In the genomic region with DNA sequence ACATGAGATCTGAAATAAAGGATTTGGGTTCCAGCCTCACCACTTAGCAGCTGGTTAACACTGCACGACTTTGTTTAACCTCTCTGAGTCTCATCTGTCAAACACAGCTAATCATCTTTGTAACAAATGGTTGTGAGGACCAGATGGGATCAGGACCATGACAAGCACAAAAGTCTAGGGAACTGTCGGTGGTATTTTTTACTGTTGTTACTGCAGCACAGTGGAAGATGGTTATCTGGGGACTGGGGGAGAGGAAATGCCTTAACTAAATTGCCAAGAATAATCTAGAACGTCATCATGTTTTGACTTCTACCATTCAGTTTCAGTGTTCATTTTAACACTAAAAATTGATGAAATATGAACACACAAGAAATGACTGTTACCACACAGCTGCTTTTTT, we compare ENCODE assay signal across 20 cellular contexts.
DNase-seq lines count a peak whose midpoint lies in the region; ATAC-seq and TF ChIP-seq lines count a peak whose summit lies in the region.
"Had no signal": no experiment of that assay in that cellular context is flagged by ENCODE, and none has a peak within 500 bp of the region (broad histone marks: within the 10 kb centered on the region; RNA-seq: fewer than 3 reads in every experiment).

No MANE protein-coding gene starts in this region.

- H2AK9ac ChIP-seq in IMR-90 (replicated peaks; ENCODE audit: low read depth, low read length, poor library complexity), result no peak overlapping the region

- no peak overlapping the region for H4K5ac ChIP-seq in IMR-90 (ENCODE audit: low read depth, low read length)

- no peak overlapping the region for H2AK5ac ChIP-seq in IMR-90 (ENCODE audit: low read depth, low read length)

- intact Hi-C loops in IMR-90 (cut with micrococcal nuclease) (no loop called here), esophagus muscularis mucosa (cut with DNase I) (no loop called here)

- H3K36me3 ChIP-seq in IMR-90 (ENCODE audit: control insufficient read depth, insufficient read depth, low read length), result peaks cover 6% of the 10 kb centered on the region
- H3K36me3 ChIP-seq in osteoblast (ENCODE audit: insufficient read depth, low read length), result no peaks in the 10 kb centered on the region
- H3K36me3 ChIP-seq in esophagus muscularis mucosa, result peaks cover 0 to 23% (median 6%) of the 10 kb centered on the region in 4 donors

- dilution Hi-C loops in IMR-90 (cut with HindIII; ENCODE audit: low sequenced_read_pairs, unreplicated experiment), result no loop called here

- TF ChIP-seq CTCF in IMR-90 (conservative IDR thresholded peaks at IDR 0.05; ENCODE audit: low read depth, low read length) (no peak), osteoblast (IDR thresholded peaks at IDR 0.05; ENCODE audit: extremely low read depth, low read depth, low read length) (no peak), esophagus muscularis mucosa (IDR thresholded peaks at IDR 0.05) (no peak)

- H4K91ac ChIP-seq in IMR-90 (ENCODE audit: insufficient read depth, low read depth, low read length), result no peak overlapping the region

- H2AFZ ChIP-seq in IMR-90 (replicated peaks; ENCODE audit: low read length, poor library complexity), result no peak overlapping the region
- H2AFZ ChIP-seq in osteoblast (ENCODE audit: low read length), result peak overlapping the region; percentile 67

- H3K79me1 ChIP-seq in IMR-90 (ENCODE audit: low read depth in 1 of 2, low read length in 2 of 2), result no peaks in the 10 kb centered on the region

- H3K27ac ChIP-seq in IMR-90 (ENCODE audit: insufficient read depth, low read length), result no peak overlapping the region
- H3K27ac ChIP-seq in osteoblast (ENCODE audit: low read depth, low read length), result no peak overlapping the region
- H3K27ac ChIP-seq in esophagus muscularis mucosa (replicated peaks in 1 of 4), result no peak overlapping the region
- H3K27ac ChIP-seq: pancreas, RWPE1, sigmoid colon, transverse colon had no signal

- H3K9me1 ChIP-seq in IMR-90 (ENCODE audit: insufficient read depth, low read length), result no peaks in the 10 kb centered on the region; the same call in 1 of the 2 replicates

- no peak overlapping the region for H3K18ac ChIP-seq in IMR-90 (ENCODE audit: low read depth, low read length)

- POLR2A ChIA-PET in IMR-90 (lab: Charles Lee; ENCODE audit: unreplicated experiment), result no interaction called here

- DNase-seq in IMR-90 (peak; percentile 4), OCI-M1 (lab: John Stamatoyannopoulos, UW) (peak; percentile 60), erythroblast (lab: John Stamatoyannopoulos, UW) (peak; percentile 40 to 74), osteoblast (ENCODE audit: insufficient read length, low spot score, missing footprints) (peak; percentile 50), nucleus accumbens (lab: John Stamatoyannopoulos, UW) (no peak), esophagus muscularis mucosa (ENCODE audit: extremely low spot score) (no peak)
- DNase-seq: activated CD4-positive, alpha-beta T cell treated with anti-CD3 and anti-CD28 coated beads, Interleukin-2, amount 50 U/mL, for 1 hour; amygdala; COR-L47; effector memory CD4-positive, alpha-beta T cell; immature natural killer cell; NCI-H226; pancreas; sigmoid colon; stimulated activated CD4-positive, alpha-beta T cell treated with anti-CD3 and anti-CD28 coated beads, Interleukin-1b, Interleukin-23, amount 100 ng/mL, for 48 hours; stimulated activated naive CD4-positive, alpha-beta T cell; T1000; transverse colon had no signal

- H4K20me1 ChIP-seq in IMR-90 (ENCODE audit: insufficient read depth, low read length) (no peaks in the 10 kb centered on the region), osteoblast (ENCODE audit: insufficient read depth, low read length) (no peaks in the 10 kb centered on the region)

- TF ChIP-seq POLR2A in IMR-90 (IDR thresholded peaks at IDR 0.05; ENCODE audit: low read depth, low read length) (no peak), erythroblast (IDR thresholded peaks at IDR 0.05; ENCODE audit: low read length) (no peak), esophagus muscularis mucosa (IDR thresholded peaks at IDR 0.05; ENCODE audit: low read depth) (no peak)

- no peaks in the 10 kb centered on the region for H3K4me1 ChIP-seq in IMR-90 (ENCODE audit: control insufficient read depth, insufficient read depth, low read length)
- H3K4me1 ChIP-seq in osteoblast (ENCODE audit: insufficient read depth, low read length), result peaks cover 7% of the 10 kb centered on the region
- no peaks in the 10 kb centered on the region for H3K4me1 ChIP-seq in esophagus muscularis mucosa
- H3K4me1 ChIP-seq: pancreas, transverse colon had no signal

- H2BK15ac ChIP-seq in IMR-90 (ENCODE audit: low read depth, low read length), result no peak overlapping the region

- CTCF ChIA-PET in IMR-90 (lab: Yijun Ruan, JAX), result interaction anchor here (1.2 kb wide), 1 partner anchor 191 kb away, joined by 3 read pairs; no protein-coding TSS in a partner anchor

- H3K14ac ChIP-seq in IMR-90 (replicated peaks; ENCODE audit: low read depth, low read length), result no peak overlapping the region

- H3K4ac ChIP-seq in IMR-90 (ENCODE audit: low read depth, low read length), result no peak overlapping the region

- H3K27me3 ChIP-seq in IMR-90 (ENCODE audit: control insufficient read depth, insufficient read depth, low read length) (no peaks in the 10 kb centered on the region), osteoblast (ENCODE audit: insufficient read depth, low read length) (no peaks in the 10 kb centered on the region), esophagus muscularis mucosa (no peaks in the 10 kb centered on the region)
- H3K27me3 ChIP-seq: pancreas, sigmoid colon, transverse colon had no signal

- no peak overlapping the region for H3K4me3 ChIP-seq in IMR-90 (ENCODE audit: insufficient read depth, low read depth, low read length)
- no peak overlapping the region for H3K4me3 ChIP-seq in osteoblast (ENCODE audit: insufficient read depth, low read length)
- no peak overlapping the region for H3K4me3 ChIP-seq in esophagus muscularis mucosa
- H3K4me3 ChIP-seq: pancreas, sigmoid colon, transverse colon had no signal

- no peak overlapping the region for H3K23ac ChIP-seq in IMR-90 (ENCODE audit: low read depth, low read length)

- WGBS in IMR-90 (ENCODE audit: extremely low coverage in 2 of 2, insufficient read length in 1 of 2), 2 experiments, result no CpG with 5 or more reads among the region's 3 CpGs
- WGBS in esophagus muscularis mucosa, result 36% methylated on average over 3 of the region's 3 CpGs

- no peak overlapping the region for H3K9ac ChIP-seq in IMR-90 (ENCODE audit: low read depth, low read length)

- H2BK120ac ChIP-seq in IMR-90 (ENCODE audit: low read depth, low read length), result no peak overlapping the region

- H2BK20ac ChIP-seq in IMR-90 (ENCODE audit: low read depth, low read length), result no peak overlapping the region

- H3K9me3 ChIP-seq in IMR-90 (ENCODE audit: control insufficient read depth, insufficient read depth, low read length) (no peaks in the 10 kb centered on the region), osteoblast (ENCODE audit: low read depth, low read length) (no peaks in the 10 kb centered on the region), esophagus muscularis mucosa (no peaks in the 10 kb centered on the region)
- H3K9me3 ChIP-seq: pancreas, sigmoid colon, transverse colon had no signal

- ATAC-seq in IMR-90 (ENCODE audit: low read depth) (0 out of 2 replicates have a peak, but pooled peaks have one; percentile 24), GM18861 (IDR thresholded peaks at IDR 0.05; ENCODE audit: unreplicated experiment) (no peak)
- ATAC-seq: pancreas had no signal

- BruUV-seq in IMR-90 (replicated peaks; lab: Mats Ljungman, UMichigan), result no TSS peak

- H3K79me2 ChIP-seq in osteoblast (ENCODE audit: insufficient read depth, low read length), result no peaks in the 10 kb centered on the region

- no peak for TF ChIP-seq EP300 in esophagus muscularis mucosa (IDR thresholded peaks at IDR 0.05)

- in situ Hi-C loops in IMR-90 (cut with MboI; ENCODE audit: low sequenced_read_pairs), result loop anchor here (5.0 kb wide), 1 partner anchor 191 kb away; no protein-coding TSS in a partner anchor

- no peak overlapping the region for H3K56ac ChIP-seq in IMR-90 (ENCODE audit: extremely low read depth, insufficient read depth, low read length)

- H4K8ac ChIP-seq in IMR-90 (ENCODE audit: low read depth in 2 of 2, low read length in 2 of 2), result no peak overlapping the region; a peak in 1 of 4 replicates

- H2BK5ac ChIP-seq in IMR-90 (ENCODE audit: low read depth, low read length, poor library complexity, severe bottlenecking), result no peak overlapping the region

- TF ChIP-seq RAD21 in IMR-90 (IDR thresholded peaks at IDR 0.05; ENCODE audit: low read length), result no peak

- H3K4me2 ChIP-seq in IMR-90 (ENCODE audit: low read depth, low read length) (no peak overlapping the region), osteoblast (ENCODE audit: insufficient read depth, low read length) (no peak overlapping the region)

TF ChIP-seq in IMR-90, 13 proteins besides CTCF, POLR2A, EP300 and RAD21:
- no peak for TF ChIP-seq MAFK (IDR thresholded peaks at IDR 0.05; ENCODE audit: low read depth, low read length)
TF ChIP-seq in IMR-90: peak in this region for 0.

Comparison
In these comparisons a context has a peak if more than half of its experiments do, and no peak if none do; other contexts are left out.
1. DNase-seq: peak in IMR-90 (single experiment), OCI-M1 (single experiment), erythroblast (2 of 2) and osteoblast (single experiment); none in nucleus accumbens (0 of 56) and esophagus muscularis mucosa (single experiment).